ENCODE assay signal across 22 cellular contexts in the genomic region with DNA sequence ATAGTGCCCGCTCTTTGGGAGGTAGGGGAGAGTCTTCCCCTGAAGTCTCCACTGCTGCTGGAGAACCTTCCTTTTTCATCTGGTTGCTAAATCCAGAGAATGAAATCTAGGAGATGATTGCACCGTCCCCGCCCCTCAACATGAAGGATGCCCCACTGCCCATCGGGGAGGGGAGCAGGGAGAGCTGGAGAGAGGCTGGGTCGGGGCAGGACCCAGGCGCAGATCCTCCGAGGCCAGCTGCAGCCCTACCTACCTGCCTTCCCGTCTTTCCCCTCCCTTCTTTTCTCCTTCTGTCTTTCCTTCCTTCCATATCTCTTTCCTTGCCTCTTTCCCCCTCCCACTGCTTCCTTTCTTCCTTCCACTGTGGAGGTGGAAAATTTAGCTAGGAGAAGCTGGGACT. TPM values are rescaled to one million over a fixed set of nuclear protein-coding genes. Genes with fewer than 3 reads are reported as not detected.
DNase-seq lines count a peak whose midpoint lies in the region; ATAC-seq and TF ChIP-seq lines count a peak whose summit lies in the region.
"Had no signal": no experiment of that assay in that cellular context is flagged by ENCODE, and none has a peak within 500 bp of the region (broad histone marks: within the 10 kb centered on the region; RNA-seq: fewer than 3 reads in every experiment).

No MANE protein-coding gene starts in this region.

- H3K27ac Mint-ChIP-seq in endothelial cell (ENCODE audit: unreplicated experiment), result no peak overlapping the region
- no peak overlapping the region for H3K27ac Mint-ChIP-seq in CD4-positive, alpha-beta T cell
- H3K27ac Mint-ChIP-seq: activated naive CD8-positive, alpha-beta T cell treated with anti-CD3 and anti-CD28 coated beads, Interleukin-2, amount 10 ng/mL, durations not matched to agents 7 days and 5 days; CD8-positive, alpha-beta T cell; memory B cell; T-helper 17 cell had no signal

- peak overlapping the region; percentile 37 for H3K9ac ChIP-seq in HUES6 (ENCODE audit: low read length)

- H3K9me3 Mint-ChIP-seq in endothelial cell (ENCODE audit: unreplicated experiment), result peaks cover 3% of the 10 kb centered on the region
- no peaks in the 10 kb centered on the region for H3K9me3 Mint-ChIP-seq in CD4-positive, alpha-beta T cell
- H3K9me3 Mint-ChIP-seq: activated naive CD8-positive, alpha-beta T cell treated with anti-CD3 and anti-CD28 coated beads, Interleukin-2, amount 10 ng/mL, durations not matched to agents 7 days and 5 days; brain; CD8-positive, alpha-beta T cell; memory B cell; stimulated activated naive CD8-positive, alpha-beta T cell treated with anti-CD3 and anti-CD28 coated beads, Interleukin-15, amount 100 ng/mL, for 72 hours had no signal

- no peaks in the 10 kb centered on the region for H3K36me3 Mint-ChIP-seq in endothelial cell (ENCODE audit: low read depth, unreplicated experiment)
- H3K36me3 Mint-ChIP-seq in CD4-positive, alpha-beta T cell (ENCODE audit: low read depth), result peaks cover 11% of the 10 kb centered on the region
- H3K36me3 Mint-ChIP-seq: activated naive CD8-positive, alpha-beta T cell treated with anti-CD3 and anti-CD28 coated beads, Interleukin-2, amount 10 ng/mL, durations not matched to agents 7 days and 5 days; brain; memory B cell had no signal

- ATAC-seq in HG03571 (IDR thresholded peaks at IDR 0.05; ENCODE audit: unreplicated experiment), result no peak
- ATAC-seq in CD4-positive, alpha-beta T cell (ENCODE audit: poor library complexity), result no peak
- no peak for ATAC-seq in HG02623 (IDR thresholded peaks at IDR 0.05; ENCODE audit: unreplicated experiment)
- ATAC-seq: activated CD4-positive, CD25-positive, alpha-beta regulatory T cell treated with anti-CD3 and anti-CD28 coated beads, Interleukin-2, amount 50 U/mL, for 24 hours; CD8-positive, alpha-beta T cell; gastroesophageal sphincter; stimulated activated naive CD8-positive, alpha-beta T cell treated with anti-CD3 and anti-CD28 coated beads, Interleukin-15, amount 100 ng/mL, for 72 hours; T-helper 17 cell had no signal

- intact Hi-C loops in CD4-positive, alpha-beta T cell (cut with DNase I, micrococcal nuclease), result loop anchor here in 1 of 2 experiments (5.0 to 10.0 kb wide), 3 partner anchors 232 to 1421 kb away; partner anchors contain the start of genes COA4, INPPL1, PAAF1 and POLD3

- H3K4me1 ChIP-seq in HUES6 (ENCODE audit: control insufficient read depth, insufficient read depth, low read length) (peaks cover 39% of the 10 kb centered on the region), mesodermal cell (ENCODE audit: control insufficient read depth, insufficient read depth, low read length, poor library complexity, severe bottlenecking) (peaks cover 19% of the 10 kb centered on the region)

- H3K4me1 Mint-ChIP-seq in endothelial cell (ENCODE audit: unreplicated experiment), result peaks cover 22% of the 10 kb centered on the region
- H3K4me1 Mint-ChIP-seq in CD4-positive, alpha-beta T cell (ENCODE audit: low read depth), result peaks cover 33% of the 10 kb centered on the region

- peak overlapping the region; percentile 71 for H3K4me3 ChIP-seq in HUES6 (ENCODE audit: low read depth, low read length)
- H3K4me3 ChIP-seq in mesodermal cell (ENCODE audit: extremely low read depth, insufficient read depth, low read length, poor library complexity, severe bottlenecking), result peak overlapping the region; percentile 8
- H3K4me3 ChIP-seq: gastroesophageal sphincter, upper lobe of left lung had no signal

- POLR2A ChIA-PET in CD4-positive, alpha-beta T cell (lab: Charles Lee), result no interaction called here

- H3K4me3 Mint-ChIP-seq in endothelial cell (ENCODE audit: unreplicated experiment), result peak overlapping the region; percentile 4
- no peak overlapping the region for H3K4me3 Mint-ChIP-seq in CD4-positive, alpha-beta T cell
- H3K4me3 Mint-ChIP-seq: activated naive CD8-positive, alpha-beta T cell treated with anti-CD3 and anti-CD28 coated beads, Interleukin-2, amount 10 ng/mL, durations not matched to agents 7 days and 5 days; CD8-positive, alpha-beta T cell; memory B cell; stimulated activated naive CD8-positive, alpha-beta T cell treated with anti-CD3 and anti-CD28 coated beads, Interleukin-15, amount 100 ng/mL, for 72 hours had no signal

- peaks cover 7% of the 10 kb centered on the region for H3K27me3 Mint-ChIP-seq in endothelial cell (ENCODE audit: unreplicated experiment)
- H3K27me3 Mint-ChIP-seq in CD4-positive, alpha-beta T cell, result no peaks in the 10 kb centered on the region
- H3K27me3 Mint-ChIP-seq: activated naive CD8-positive, alpha-beta T cell treated with anti-CD3 and anti-CD28 coated beads, Interleukin-2, amount 10 ng/mL, durations not matched to agents 7 days and 5 days; stimulated activated naive CD8-positive, alpha-beta T cell treated with anti-CD3 and anti-CD28 coated beads, Interleukin-15, amount 100 ng/mL, for 72 hours had no signal

- H3K27me3 ChIP-seq in HUES6 (ENCODE audit: control insufficient read depth, insufficient read depth, low read length), result peaks cover 21% of the 10 kb centered on the region
- H3K27me3 ChIP-seq in CD4-positive, alpha-beta T cell (ENCODE audit: control insufficient read depth, insufficient read depth, low read length), result no peaks in the 10 kb centered on the region
- H3K27me3 ChIP-seq: upper lobe of left lung had no signal

- no peak overlapping the region for H3K27ac ChIP-seq in HUES6 (ENCODE audit: low read depth, low read length)
- no peak overlapping the region for H3K27ac ChIP-seq in mesodermal cell (ENCODE audit: low read depth, low read length, severe bottlenecking)
- H3K27ac ChIP-seq in CD4-positive, alpha-beta T cell (ENCODE audit: low read depth, low read length), result no peak overlapping the region
- H3K27ac ChIP-seq: gastroesophageal sphincter, upper lobe of left lung had no signal

- 50% methylated on average over 3 of the region's 8 CpGs; no CpG with 5 or more reads in 1 of the 2 experiments for WGBS in mesodermal cell (ENCODE audit: insufficient coverage in 2 of 2), 2 experiments

- H3K36me3 ChIP-seq in HUES6 (ENCODE audit: control insufficient read depth, insufficient read depth, low read length) (no peaks in the 10 kb centered on the region), mesodermal cell (ENCODE audit: control insufficient read depth, insufficient read depth, low read length) (no peaks in the 10 kb centered on the region)
- H3K36me3 ChIP-seq: gastroesophageal sphincter, upper lobe of left lung had no signal

- no peaks in the 10 kb centered on the region for H3K9me3 ChIP-seq in HUES6 (ENCODE audit: control insufficient read depth, insufficient read depth, low read depth, low read length)
- no peaks in the 10 kb centered on the region for H3K9me3 ChIP-seq in mesodermal cell (ENCODE audit: control insufficient read depth, low read length)
- no peaks in the 10 kb centered on the region for H3K9me3 ChIP-seq in CD4-positive, alpha-beta T cell (ENCODE audit: control insufficient read depth, low read length)
- H3K9me3 ChIP-seq: gastroesophageal sphincter, upper lobe of left lung had no signal

- CTCF ChIA-PET in CD4-positive, alpha-beta T cell (lab: Charles Lee), result interaction anchor here (1.5 kb wide), 1 partner anchor 20 kb away, joined by 3 read pairs; no protein-coding TSS in a partner anchor

- TF ChIP-seq CTCF in endothelial cell (IDR thresholded peaks at IDR 0.05; ENCODE audit: unreplicated experiment), result no peak
- no peak for TF ChIP-seq CTCF in CD4-positive, alpha-beta T cell (IDR thresholded peaks at IDR 0.05)

- peak; percentile 1 for DNase-seq in 8988T
- no peak for DNase-seq in endothelial cell (ENCODE audit: low spot score)
- no peak for DNase-seq in DMS153 (lab: John Stamatoyannopoulos, UW)
- DNase-seq in CD4-positive, alpha-beta T cell, result no peak
- DNase-seq: activated naive CD8-positive, alpha-beta T cell treated with anti-CD3 and anti-CD28 coated beads, Interleukin-2, amount 10 ng/mL, durations not matched to agents 7 days and 5 days; CD8-positive, alpha-beta T cell; cortex of kidney; DND-41; NCI-H187 treated with DMSO at 0.1 percent for 48 hours; occipital lobe; stimulated activated naive CD8-positive, alpha-beta T cell treated with anti-CD3 and anti-CD28 coated beads, Interleukin-15, amount 100 ng/mL, for 72 hours; T-helper 17 cell had no signal

RNA-seq across cellular contexts. Expression of gene PLEKHB1, which starts 0.8 kb away (rescaled TPM):
- 16.9 TPM for total RNA-seq in endothelial cell (ENCODE audit: unreplicated experiment)
- polyA plus RNA-seq in mesodermal cell (2013, experiment 1 of 2), result 12.5 TPM
- polyA plus RNA-seq in mesodermal cell (2013, experiment 2 of 2), result 10.0 TPM
- 10 to 100 TPM; 30.8 to 34.6 TPM for total RNA-seq in CD4-positive, alpha-beta T cell
- total RNA-seq: A673 had no signal

RNA-seq across cellular contexts. Expression of gene FAM168A, which starts 47.7 kb away (rescaled TPM):
- total RNA-seq in endothelial cell (ENCODE audit: unreplicated experiment), result 21.2 TPM
- 28.3 TPM for polyA plus RNA-seq in mesodermal cell (2013, experiment 1 of 2)
- 24.0 TPM for polyA plus RNA-seq in mesodermal cell (2013, experiment 2 of 2)
- 10 to 100 TPM; 17.9 to 19.4 TPM for total RNA-seq in CD4-positive, alpha-beta T cell
